8 cellular contexts compared by ENCODE assay signal in the genomic region with DNA sequence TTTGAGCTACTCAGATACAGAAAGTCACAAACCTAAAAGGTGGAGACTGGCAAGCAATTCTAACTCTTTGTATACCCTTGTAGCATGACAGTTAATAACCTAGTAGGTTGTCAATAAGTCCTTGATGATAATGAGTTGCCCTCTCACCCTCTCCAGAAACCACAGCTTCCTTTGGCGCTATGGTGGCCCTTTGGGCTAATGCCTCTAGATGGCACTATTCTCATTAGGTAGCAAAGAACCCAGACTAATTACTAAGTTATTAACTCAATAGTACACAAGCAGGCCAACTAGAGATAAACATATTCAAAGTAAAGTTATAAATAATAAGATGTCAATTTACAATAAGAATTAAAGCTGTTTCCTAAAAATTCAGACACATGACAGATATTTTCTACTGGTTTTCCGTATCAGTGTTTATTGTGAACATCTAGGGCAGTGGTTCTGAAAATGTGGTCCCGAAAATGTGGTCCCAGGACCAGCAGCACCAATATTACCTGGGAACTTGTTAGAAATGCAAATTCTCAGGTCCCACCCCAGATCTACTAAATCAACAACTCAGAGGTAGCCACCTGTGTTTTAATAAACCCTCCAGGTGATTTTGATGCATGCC. TPM values are rescaled to one million over a fixed set of nuclear protein-coding genes. Genes with fewer than 3 reads are reported as not detected.
DNase-seq lines count a peak whose midpoint lies in the region; ATAC-seq, FAIRE-seq and TF ChIP-seq lines count a peak whose summit lies in the region.

No MANE protein-coding gene starts in this region.

- H2AFZ ChIP-seq in HepG2 (ENCODE audit: low read length) = no peak overlapping the region

- H3K9ac ChIP-seq in HepG2 (ENCODE audit: insufficient read depth, low read depth, low read length) = no peak overlapping the region

- ATAC-seq in GM21367 (IDR thresholded peaks at IDR 0.05; ENCODE audit: unreplicated experiment) = peak; percentile 75
- peak; percentile 92 for ATAC-seq in HepG2

- TF ChIP-seq RAD21 in Ishikawa (IDR thresholded peaks at IDR 0.05; ENCODE audit: low read depth) (peak; percentile 75), HepG2 (CRISPR knock-in tag; IDR thresholded peaks at IDR 0.05) (peak; percentile 78)

- CTCF ChIA-PET in HepG2 (lab: Yijun Ruan, JAX; ENCODE audit: low intra/inter-chr PET ratio, low total read pairs) = interaction anchor here (1.2 to 2.3 kb wide), 4 partner anchors 120 to 384 kb away, joined by 3 to 25 read pairs (median 6); no protein-coding TSS in a partner anchor

- no peaks in the 10 kb centered on the region for H4K20me1 ChIP-seq in HepG2 (ENCODE audit: insufficient read depth, low read length)

- peak; percentile 44 for DNase-seq in DMS 273 (lab: John Stamatoyannopoulos, UW; ENCODE audit: unreplicated experiment)
- no peak for DNase-seq in DMS 273 treated with DMSO at 0.1 percent for 48 hours (lab: John Stamatoyannopoulos, UW)
- peak in 1 of 7 donors; percentile 20 for DNase-seq in adrenal gland
- peak; percentile 51 for DNase-seq in HepG2 (ENCODE audit: low spot score)
- no peak for DNase-seq in testis
- DNase-seq in NCI-H187 treated with DMSO at 0.1 percent for 48 hours (lab: John Stamatoyannopoulos, UW) = no peak

- H3K36me3 ChIP-seq in adrenal gland (replicated peaks in 1 of 2) (no peaks in the 10 kb centered on the region), HepG2 (replicated peaks in 1 of 2; ENCODE audit: control insufficient read depth in 1 of 2, insufficient read depth in 2 of 2, low read length in 2 of 2) (peaks cover 0 to 32% of the 10 kb centered on the region in 2 experiments; a peak in 3 of 5 replicates), testis (ENCODE audit: low read depth, missing control alignments) (no peaks in the 10 kb centered on the region)

- POLR2A ChIA-PET in HepG2 (lab: Yijun Ruan, JAX) = no interaction called here

- no peaks in the 10 kb centered on the region for H3K79me2 ChIP-seq in HepG2 (ENCODE audit: insufficient read depth, low read length)

- no TSS peak for BruUV-seq in HepG2 (replicated peaks; lab: Mats Ljungman, UMichigan)

- peak; percentile 28 to 62 (median 55) for TF ChIP-seq CTCF in adrenal gland (IDR thresholded peaks at IDR 0.05)
- peak; percentile 80 for TF ChIP-seq CTCF in HepG2 (CRISPR knock-in tag; IDR thresholded peaks at IDR 0.05)
- TF ChIP-seq CTCF in testis (IDR thresholded peaks at IDR 0.05) = peak in 1 of 3 experiments; percentile 30

- no peak overlapping the region for H3K4me3 ChIP-seq in adrenal gland
- no peak overlapping the region for H3K4me3 ChIP-seq in HepG2 (replicated peaks in 1 of 3; ENCODE audit: insufficient read depth in 1 of 3, low read depth in 2 of 3, low read length in 3 of 3)
- H3K4me3 ChIP-seq in testis = no peak overlapping the region

- FAIRE-seq in HepG2 (lab: Jason Lieb, UNC) = peak; percentile 52

- WGBS in adrenal gland, 4 donors = 77 to 95% (median 82%) methylated on average over 3 of the region's 3 CpGs
- WGBS in HepG2 (ENCODE audit: low lambda C conversion rate) = 79% methylated on average over 3 of the region's 3 CpGs
- WGBS in testis, 2 donors = 88 to 89% methylated on average over 3 of the region's 3 CpGs

- H3K27ac ChIP-seq in adrenal gland (no peak overlapping the region), HepG2 (ENCODE audit: extremely low read length, insufficient read depth, low read length) (no peak overlapping the region), testis (no peak overlapping the region)

- no peaks in the 10 kb centered on the region for H3K27me3 ChIP-seq in adrenal gland
- no peaks in the 10 kb centered on the region for H3K27me3 ChIP-seq in HepG2 (ENCODE audit: control insufficient read depth in 1 of 2, insufficient read depth in 2 of 2, low read length in 2 of 2)
- H3K27me3 ChIP-seq in testis = no peaks in the 10 kb centered on the region

- H3K4me2 ChIP-seq in HepG2 (ENCODE audit: low read depth, low read length) = no peak overlapping the region

- TF ChIP-seq EP300 in Ishikawa (IDR thresholded peaks at IDR 0.05; ENCODE audit: borderline replicate concordance) (no peak), HepG2 (IDR thresholded peaks at IDR 0.05; ENCODE audit: low read depth in 2 of 2, low read length in 2 of 2) (no peak), HepG2 (CRISPR knock-in tag; IDR thresholded peaks at IDR 0.05; ENCODE audit: borderline replicate concordance) (no peak)

- in situ Hi-C loops in HepG2 (cut with HindIII; ENCODE audit: extremely low pct_ligation_motif_present, low pct_unique_long_range_greater_than_20kb) = loop anchor here (25.0 kb wide), 1 partner anchor 381 kb away; no protein-coding TSS in a partner anchor

- TF ChIP-seq POLR2A in adrenal gland (IDR thresholded peaks at IDR 0.05) = no peak
- no peak for TF ChIP-seq POLR2A in HepG2 (IDR thresholded peaks at IDR 0.05; ENCODE audit: insufficient read depth in 1 of 2, low read depth in 2 of 2, low read length in 2 of 2)
- TF ChIP-seq POLR2A in testis (IDR thresholded peaks at IDR 0.05) = no peak

- intact Hi-C loops in adrenal gland (cut with DNase I) (loop anchor here (5.0 to 10.0 kb wide), 2 partner anchors 181 to 183 kb away; no protein-coding TSS in a partner anchor), HepG2 (cut with micrococcal nuclease; ENCODE audit: unreplicated experiment) (loop anchor here (1.0 to 2.0 kb wide), 4 partner anchors 135 to 535 kb away; no protein-coding TSS in a partner anchor), testis (cut with DNase I; ENCODE audit: low total_unique reads) (no loop called here)

- H3K4me1 ChIP-seq in adrenal gland (replicated peaks in 1 of 2) (no peaks in the 10 kb centered on the region), HepG2 (ENCODE audit: insufficient read depth, low read length) (no peaks in the 10 kb centered on the region), testis (no peaks in the 10 kb centered on the region)

- H3K9me3 ChIP-seq in adrenal gland (replicated peaks in 1 of 3) = no peaks in the 10 kb centered on the region
- no peaks in the 10 kb centered on the region for H3K9me3 ChIP-seq in HepG2 (ENCODE audit: low read length)
- H3K9me3 ChIP-seq in testis = no peaks in the 10 kb centered on the region

TF ChIP-seq in Ishikawa, 13 proteins besides CTCF, POLR2A, EP300 and RAD21 (continues in another document):
- TF ChIP-seq ZBTB7A (IDR thresholded peaks at IDR 0.05; ENCODE audit: low read depth) (no peak), TAF1 (IDR thresholded peaks at IDR 0.05; ENCODE audit: low read depth) (no peak), CEBPB (IDR thresholded peaks at IDR 0.05) (no peak), FOXM1 (IDR thresholded peaks at IDR 0.05; ENCODE audit: borderline replicate concordance, low read depth) (no peak)
- TF ChIP-seq, protein P1, sequence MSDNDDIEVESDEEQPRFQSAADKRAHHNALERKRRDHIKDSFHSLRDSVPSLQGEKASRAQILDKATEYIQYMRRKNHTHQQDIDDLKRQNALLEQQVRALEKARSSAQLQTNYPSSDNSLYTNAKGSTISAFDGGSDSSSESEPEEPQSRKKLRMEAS (IDR thresholded peaks at IDR 0.05) = no peak

TF ChIP-seq in HepG2, 621 proteins besides CTCF, POLR2A, EP300 and RAD21 (continues in another document):
- TF ChIP-seq ZNF652 (CRISPR knock-in tag; IDR thresholded peaks at IDR 0.05; ENCODE audit: borderline replicate concordance, low read depth) (peak; percentile 17; the same call in 1 of the 2 replicates), ATAD3A (CRISPR knock-in tag; IDR thresholded peaks at IDR 0.05) (no peak), SNAPC2 (CRISPR knock-in tag; IDR thresholded peaks at IDR 0.05) (0 out of 2 replicates have a peak, but pooled peaks have one; percentile 32)
- TF ChIP-seq, protein P2, sequence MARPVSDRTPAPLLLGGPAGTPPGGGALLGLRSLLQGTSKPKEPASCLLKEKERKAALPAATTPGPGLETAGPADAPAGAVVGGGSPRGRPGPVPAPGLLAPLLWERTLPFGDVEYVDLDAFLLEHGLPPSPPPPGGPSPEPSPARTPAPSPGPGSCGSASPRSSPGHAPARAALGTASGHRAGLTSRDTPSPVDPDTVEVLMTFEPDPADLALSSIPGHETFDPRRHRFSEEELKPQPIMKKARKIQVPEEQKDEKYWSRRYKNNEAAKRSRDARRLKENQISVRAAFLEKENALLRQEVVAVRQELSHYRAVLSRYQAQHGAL (CRISPR knock-in tag; IDR thresholded peaks at IDR 0.05; ENCODE audit: not compliant biosample characterization) = peak; percentile 28

RNA-seq across cellular contexts. Expression of a gene that starts 41.1 kb away (rescaled TPM):
- 10 to 100 TPM; 16.8 to 51.0 (median 31.5) TPM for total RNA-seq in adrenal gland
- polyA plus RNA-seq in adrenal gland = 10 to 100 TPM in 1 of 3 donors, 1 to 10 TPM in 2; 7.0 to 51.7 (median 7.0) TPM
- total RNA-seq in HepG2 (2016; rRNA removed; fragmentation: Illumina TruSeq; extraction: Trizol) = 46.2 and 66.4 TPM in 2 replicates
- 7.2 and 10.0 TPM in 2 replicates for total RNA-seq in HepG2 (2016; cell fraction: cytosol; rRNA removed; fragmentation: Illumina TruSeq; extraction: Trizol; ENCODE audit: low read depth)
- 46.0 and 66.0 TPM in 2 replicates for total RNA-seq in HepG2 (2016; cell fraction: insoluble cytoplasmic fraction; rRNA removed; fragmentation: Illumina TruSeq; extraction: Trizol)
- 14.4 and 14.5 TPM in 2 replicates for total RNA-seq in HepG2 (2016; cell fraction: membrane; rRNA removed; fragmentation: Illumina TruSeq; extraction: Trizol)
- total RNA-seq in HepG2 (2016; cell fraction: nucleus; rRNA removed; fragmentation: Illumina TruSeq; extraction: Trizol) = 72.8 and 79.7 TPM in 2 replicates
- polyA plus RNA-seq in HepG2 (2011; rRNA removed) = 20.5 and 28.8 TPM in 2 replicates
- 9.7 and 16.8 TPM in 2 replicates for polyA plus RNA-seq in HepG2 (2011; cell fraction: cytosol; rRNA removed)
- 15.7 and 17.0 TPM in 2 replicates for polyA plus RNA-seq in HepG2 (2011; cell fraction: nucleus; rRNA removed)
- 23.1 and 25.3 TPM in 2 replicates for polyA plus RNA-seq in HepG2 (2012)
- polyA plus RNA-seq in HepG2 (2016; cell fraction: cytosol; fragmentation: Illumina TruSeq; extraction: Trizol; ENCODE audit: low read depth) = 2.6 and 3.7 TPM in 2 replicates
- polyA plus RNA-seq in HepG2 (2016; cell fraction: insoluble cytoplasmic fraction; fragmentation: Illumina TruSeq; extraction: Trizol; ENCODE audit: low read depth) = 49.0 and 49.7 TPM in 2 replicates
- 6.6 and 7.6 TPM in 2 replicates for polyA plus RNA-seq in HepG2 (2016; cell fraction: membrane; fragmentation: Illumina TruSeq; extraction: Trizol; ENCODE audit: low read depth)
- polyA plus RNA-seq in HepG2 (2016; cell fraction: nucleus; fragmentation: Illumina TruSeq; extraction: Trizol; ENCODE audit: insufficient read depth, low read depth) = 25.9 and 34.6 TPM in 2 replicates
- 35.6 and 70.4 TPM in 2 replicates for polyA minus RNA-seq in HepG2 (2011; rRNA and poly(A)+ RNA removed; ENCODE audit: low replicate concordance)
- polyA minus RNA-seq in HepG2 (2011; cell fraction: cytosol; rRNA and poly(A)+ RNA removed) = 19.7 and 26.7 TPM in 2 replicates
- polyA minus RNA-seq in HepG2 (2011; cell fraction: nucleus; rRNA and poly(A)+ RNA removed) = 85.4 and 96.1 TPM in 2 replicates
- total RNA-seq in testis = 10 to 100 TPM; 12.7 to 19.4 TPM
- 9.3 TPM for polyA plus RNA-seq in testis (ENCODE audit: insufficient read depth, low read depth, low replicate concordance)

Comparison
In these comparisons a context has a peak if more than half of its experiments do, and no peak if none do; other contexts are left out.
1. DNase-seq: peak in DMS 273 (single experiment) and HepG2 (single experiment); none in DMS 273 treated with DMSO at 0.1 percent for 48 hours (single experiment), testis (single experiment) and NCI-H187 treated with DMSO at 0.1 percent for 48 hours (single experiment).